In the genomic region with DNA sequence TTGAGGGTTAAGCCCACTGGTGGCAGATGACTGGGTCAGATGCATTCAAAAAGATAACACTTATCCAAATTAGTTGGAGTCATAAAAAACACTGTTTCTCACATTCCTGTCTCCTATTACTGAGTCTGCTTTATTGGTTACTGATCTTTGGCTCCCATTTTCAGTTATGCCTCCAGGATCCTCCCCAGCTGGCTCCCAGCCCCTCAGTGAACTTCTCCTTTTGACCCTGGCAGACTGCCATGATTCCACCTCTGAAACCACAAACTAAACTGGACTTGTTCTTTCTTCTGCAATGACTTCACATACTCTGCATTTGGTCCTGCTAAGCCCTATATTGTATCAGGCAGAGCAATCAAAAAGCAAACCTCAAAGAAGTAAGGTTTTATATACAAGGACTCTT, we compare ENCODE assay signal across 10 cellular contexts.
DNase-seq lines count a peak whose midpoint lies in the region; ATAC-seq and TF ChIP-seq lines count a peak whose summit lies in the region.
"Had no signal": no experiment of that assay in that cellular context is flagged by ENCODE, and none has a peak within 500 bp of the region (broad histone marks: within the 10 kb centered on the region; RNA-seq: fewer than 3 reads in every experiment).

No MANE protein-coding gene starts in this region.

- H3K27me3 ChIP-seq in aorta (ENCODE audit: control insufficient read depth in 1 of 2, insufficient read depth in 2 of 2, low read length in 1 of 2) (no peaks in the 10 kb centered on the region), smooth muscle cell (ENCODE audit: low read depth) (no peaks in the 10 kb centered on the region)

- intact Hi-C loops in Right ventricle myocardium inferior (cut with DNase I) = no loop called here
- intact Hi-C loops in cardiac septum (cut with DNase I) = no loop called here
- intact Hi-C loops in aorta (cut with DNase I) = no loop called here

- H3K4me3 ChIP-seq in aorta (ENCODE audit: low read length in 2 of 2) = no peak overlapping the region
- H3K4me3 ChIP-seq in smooth muscle cell = no peak overlapping the region
- H3K4me3 ChIP-seq: K562 had no signal

- DNase-seq in Right ventricle myocardium inferior (ENCODE audit: missing footprints) = peak; percentile 68
- DNase-seq in cardiac septum (ENCODE audit: low spot score) = no peak
- DNase-seq in astrocyte of the hippocampus (ENCODE audit: low read depth, low spot score) = peak; percentile 91
- DNase-seq in left lobe of liver (ENCODE audit: low spot score) = peak; percentile 92
- DNase-seq in aorta = peak in 1 of 2 donors; percentile 73
- DNase-seq in smooth muscle cell (lab: John Stamatoyannopoulos, UW; ENCODE audit: unreplicated experiment) = no peak
- DNase-seq: activated gamma-delta T cell had no signal

- H3K4me2 ChIP-seq in smooth muscle cell = no peak overlapping the region

- no peak overlapping the region for H2AFZ ChIP-seq in smooth muscle cell (ENCODE audit: low read depth)

- H3F3A ChIP-seq in smooth muscle cell (ENCODE audit: low read depth) = no peaks in the 10 kb centered on the region

- peaks cover 4% of the 10 kb centered on the region for H3K79me2 ChIP-seq in smooth muscle cell (ENCODE audit: low read depth)

- no peaks in the 10 kb centered on the region for H3K9me3 ChIP-seq in aorta (ENCODE audit: control insufficient read depth, low read length)
- no peaks in the 10 kb centered on the region for H3K9me3 ChIP-seq in smooth muscle cell (replicated peaks; ENCODE audit: low read depth)

- ATAC-seq in Right ventricle myocardium inferior (peak; percentile 81), left lobe of liver (peak; percentile 98), aorta (ENCODE audit: low FRiP score) (peak; percentile 69), GM18511 (IDR thresholded peaks at IDR 0.05; ENCODE audit: unreplicated experiment) (no peak), GM21360 (IDR thresholded peaks at IDR 0.05; ENCODE audit: unreplicated experiment) (no peak)
- ATAC-seq: K562 had no signal

- H3K4me1 ChIP-seq in aorta (ENCODE audit: control insufficient read depth in 1 of 2, insufficient read depth in 2 of 2, low read length in 2 of 2) = peaks cover 2 to 7% of the 10 kb centered on the region in 2 donors
- H3K4me1 ChIP-seq in smooth muscle cell (ENCODE audit: low read depth) = peaks cover 12% of the 10 kb centered on the region

- H3K9ac ChIP-seq in smooth muscle cell (ENCODE audit: low read depth) = no peak overlapping the region

- no peaks in the 10 kb centered on the region for H3K36me3 ChIP-seq in aorta (ENCODE audit: control insufficient read depth in 1 of 2, insufficient read depth in 2 of 2, low read length in 1 of 2)
- H3K36me3 ChIP-seq in smooth muscle cell (ENCODE audit: low read depth) = no peaks in the 10 kb centered on the region

- TF ChIP-seq CTCF in smooth muscle cell (IDR thresholded peaks at IDR 0.05; ENCODE audit: borderline replicate concordance, insufficient read depth, poor library complexity, severe bottlenecking) = no peak

- H4K20me1 ChIP-seq in smooth muscle cell (ENCODE audit: low read depth) = no peaks in the 10 kb centered on the region

- no peak overlapping the region for H3K27ac ChIP-seq in aorta (ENCODE audit: low read depth in 1 of 2, low read length in 2 of 2)
- no peak overlapping the region for H3K27ac ChIP-seq in smooth muscle cell (ENCODE audit: low read depth)

Comparison
In these comparisons a context has a peak if more than half of its experiments do, and no peak if none do; other contexts are left out.
1. DNase-seq: peak in Right ventricle myocardium inferior (single experiment), astrocyte of the hippocampus (single experiment) and left lobe of liver (single experiment); none in cardiac septum (single experiment) and smooth muscle cell (single experiment).
2. ATAC-seq: peak in Right ventricle myocardium inferior (single experiment), left lobe of liver (single experiment) and aorta (single experiment); none in GM18511 (single experiment) and GM21360 (single experiment).